In the genomic region with DNA sequence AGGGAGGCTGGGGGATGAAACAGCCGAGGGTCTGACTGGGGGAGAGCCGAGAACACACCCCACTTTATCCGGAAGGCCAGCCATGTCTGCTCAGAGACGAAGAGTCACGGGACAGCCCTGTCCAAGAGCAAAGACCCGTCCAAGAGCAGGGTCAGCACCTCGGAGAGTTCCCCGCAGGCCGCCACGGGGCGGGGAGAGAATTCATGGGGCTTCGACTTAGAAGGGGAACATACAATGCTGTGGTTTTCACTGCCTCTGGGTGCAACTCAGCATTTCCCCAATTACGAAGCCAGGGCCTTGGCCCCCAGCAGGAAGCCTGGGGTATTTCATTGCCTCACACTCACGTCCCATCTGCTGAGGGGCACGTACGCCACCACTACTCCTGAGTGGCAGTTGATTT, we compare ENCODE assay signal across 8 cellular contexts.
DNase-seq lines count a peak whose midpoint lies in the region; ATAC-seq lines count a peak whose summit lies in the region.

No MANE protein-coding gene starts in this region.

- DNase-seq in CMK (ENCODE audit: low read depth) (peak; percentile 49), KG1 (lab: John Stamatoyannopoulos, UW) (peak; percentile 74), left kidney (ENCODE audit: low read depth, low spot score) (peak; percentile 89), putamen (ENCODE audit: low spot score) (no peak), COLO668 (lab: John Stamatoyannopoulos, UW; ENCODE audit: unreplicated experiment) (no peak)
- DNase-seq in activated T-cell treated with anti-CD3 and anti-CD28 coated beads, Interleukin-2, amount 50 U/mL, for 1 hour = peak; percentile 25

- no peak for ATAC-seq in GM18498 (IDR thresholded peaks at IDR 0.05; ENCODE audit: unreplicated experiment)
- ATAC-seq in GM19395 (IDR thresholded peaks at IDR 0.05; ENCODE audit: unreplicated experiment) = no peak

Comparison
In these comparisons a context has a peak if more than half of its experiments do, and no peak if none do; other contexts are left out.
1. DNase-seq: peak in CMK (single experiment), KG1 (single experiment), activated T-cell treated with anti-CD3 and anti-CD28 coated beads, Interleukin-2, amount 50 U/mL, for 1 hour (single experiment) and left kidney (single experiment); none in putamen (single experiment) and COLO668 (single experiment).